In the genomic region with DNA sequence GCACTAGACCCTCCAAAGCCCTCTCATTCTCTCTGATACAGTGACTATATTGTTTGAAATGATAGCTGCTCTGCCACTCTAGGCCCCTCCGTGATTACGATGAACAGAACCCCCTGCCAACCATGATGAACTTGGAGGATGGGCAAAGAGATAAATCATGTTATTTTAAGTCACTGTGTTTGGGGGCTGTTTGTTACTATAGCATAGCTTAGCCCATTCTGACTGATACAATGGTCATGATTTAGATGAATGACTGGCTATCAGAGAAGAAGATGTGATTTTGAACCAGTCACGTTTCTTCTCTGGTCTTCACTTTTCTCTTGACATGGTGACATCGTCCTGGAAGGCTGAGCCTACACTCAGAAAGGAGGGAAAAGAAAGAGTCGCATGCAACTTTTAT, we compare ENCODE assay signal across 8 cellular contexts.
"Had no signal": no experiment of that assay in that cellular context is flagged by ENCODE, and none has a peak within 500 bp of the region (broad histone marks: within the 10 kb centered on the region; RNA-seq: fewer than 3 reads in every experiment).

No MANE protein-coding gene starts in this region.

- DNase-seq: GDM1, GF-D8 had no signal

- ATAC-seq: GM12878 had no signal

- H3K4me3 ChIP-seq: GM12878 had no signal

- FAIRE-seq: G401.6, GM12878, GM12891, GM12892, GM18507, GM19239 had no signal
